Comparison of ENCODE assay signal across 1 cellular context in the genomic region with DNA sequence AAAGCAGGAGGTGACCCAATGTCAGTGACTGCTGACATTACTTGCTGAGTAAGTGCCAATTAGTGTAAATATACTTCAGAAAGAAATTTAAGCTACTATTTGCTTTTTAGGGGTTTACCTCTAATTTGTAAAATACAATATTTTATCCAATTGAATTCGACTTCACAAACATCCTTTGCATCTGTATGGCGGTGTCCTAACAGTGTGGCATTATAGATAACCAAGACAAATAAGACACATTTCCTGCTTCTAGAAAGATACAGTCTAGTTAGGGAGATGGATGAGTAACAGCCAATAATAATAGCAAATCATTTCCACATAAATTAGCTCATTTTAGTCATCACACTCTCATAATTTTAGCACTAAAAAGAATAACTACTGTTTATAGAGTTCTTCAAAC.
A peak's percentile ranks its signal among the peaks of the same experiment; 100 is the strongest.
TF ChIP-seq lines count a peak whose summit lies in the region.

No MANE protein-coding gene starts in this region.

TF ChIP-seq in endothelial cell of umbilical vein, 7 proteins besides CTCF, POLR2A, EP300 and RAD21:
- TF ChIP-seq JUN (IDR thresholded peaks at IDR 0.05; ENCODE audit: borderline replicate concordance, insufficient read depth, insufficient read length, low read depth) (no peak), FOS (IDR thresholded peaks at IDR 0.05; ENCODE audit: borderline replicate concordance, insufficient read depth, low read length) (peak; percentile 46), POLR2AphosphoS5 (IDR thresholded peaks at IDR 0.05; ENCODE audit: insufficient read depth, low read depth, low read length) (peak; percentile 46), MAX (IDR thresholded peaks at IDR 0.05; ENCODE audit: insufficient read depth, insufficient read length) (no peak), GATA2 (IDR thresholded peaks at IDR 0.05; ENCODE audit: insufficient read depth, insufficient read length, low read depth, low read length) (peak; percentile 71)
